ENCODE assay signal across 1 cellular context in genomic region chr14:89618309-89618708, GRCh38.
TF ChIP-seq lines count a peak whose summit lies in the region.

No MANE protein-coding gene starts in this region.

TF ChIP-seq in HepG2, 621 proteins besides CTCF, POLR2A, EP300 and RAD21 (continued from another document):
- TF ChIP-seq SIN3A (IDR thresholded peaks at IDR 0.05; ENCODE audit: borderline replicate concordance, low read depth, low read length) (peak; percentile 39; the same call in 1 of the 2 replicates), ZNF652 (CRISPR knock-in tag; IDR thresholded peaks at IDR 0.05; ENCODE audit: borderline replicate concordance, low read depth) (peak; percentile 78), PRDM15 (CRISPR knock-in tag; IDR thresholded peaks at IDR 0.05) (no peak), FOXP1 (IDR thresholded peaks at IDR 0.05) (no peak), FOXP1 (CRISPR knock-in tag; IDR thresholded peaks at IDR 0.05) (peak; percentile 57; the same call in 1 of the 2 replicates), FOXA3 (CRISPR knock-in tag; IDR thresholded peaks at IDR 0.05) (0 out of 2 replicates have a peak, but pooled peaks have one; percentile 14), ZNF136 (CRISPR knock-in tag; IDR thresholded peaks at IDR 0.05; ENCODE audit: low read depth) (no peak), HNF4A (CRISPR knock-in tag; IDR thresholded peaks at IDR 0.05) (0 out of 2 replicates have a peak, but pooled peaks have one; percentile 8), CEBPG (CRISPR knock-in tag; IDR thresholded peaks at IDR 0.05) (peak; percentile 47), MED8 (CRISPR knock-in tag; IDR thresholded peaks at IDR 0.05; ENCODE audit: insufficient replicate concordance) (no peak)
